ENCODE assay signal across 15 cellular contexts in the genomic region with DNA sequence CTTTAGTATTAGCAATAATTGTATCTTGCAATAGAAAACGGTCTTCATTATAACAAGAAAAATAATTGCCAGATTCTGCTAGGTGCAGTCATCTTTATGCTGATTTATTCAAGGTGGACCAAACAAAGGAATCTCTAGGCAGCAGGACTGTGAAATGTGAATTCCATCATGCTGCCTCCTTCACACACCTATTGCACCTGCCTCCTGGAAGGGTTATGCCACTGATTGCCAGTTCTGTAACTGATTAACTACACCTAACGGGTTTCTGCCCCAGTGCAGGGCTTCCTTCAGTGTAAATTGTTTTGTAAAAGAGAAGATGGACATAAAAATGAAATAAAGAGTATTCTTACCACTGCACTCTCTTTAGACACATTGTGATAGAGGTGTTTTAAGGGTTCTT.
DNase-seq lines count a peak whose midpoint lies in the region; ATAC-seq and TF ChIP-seq lines count a peak whose summit lies in the region.
"Had no signal": no experiment of that assay in that cellular context is flagged by ENCODE, and none has a peak within 500 bp of the region (broad histone marks: within the 10 kb centered on the region; RNA-seq: fewer than 3 reads in every experiment).

No MANE protein-coding gene starts in this region.

- DNase-seq in AG10803 (ENCODE audit: low read depth), result no peak
- DNase-seq in SJCRH30, result no peak
- DNase-seq in left colon, result no peak
- DNase-seq in substantia nigra (lab: John Stamatoyannopoulos, UW), result no peak
- DNase-seq in cerebellar nuclear complex (lab: John Stamatoyannopoulos, UW), result no peak
- DNase-seq: activated CD4-positive, alpha-beta memory T cell treated with anti-CD3 and anti-CD28 coated beads for 36 hours; activated effector memory CD4-positive, alpha-beta T cell treated with Interleukin-2 at 50 U/mL for 16 hours; DMS79 treated with DMSO at 0.1 percent for 48 hours; natural killer cell; NCI-H2227 treated with DMSO at 0.1 percent for 48 hours; stimulated activated CD4-positive, alpha-beta T cell treated with anti-CD3 and anti-CD28 coated beads, Interleukin-15, amount 100 ng/mL, for 24 hours; T1000 had no signal

- peak; percentile 69 for ATAC-seq in left colon
- ATAC-seq in esophagus mucosa, result no peak
- ATAC-seq in activated T-helper 17 cell treated with anti-CD3 and anti-CD28 coated beads, Interleukin-2, amount 50 U/mL, for 72 hours (replicated peaks), result no peak
- ATAC-seq: natural killer cell had no signal

- no peak overlapping the region for H3K27ac Mint-ChIP-seq in activated T-helper 17 cell treated with anti-CD3 and anti-CD28 coated beads, Interleukin-2, amount 50 U/mL, for 72 hours
- H3K27ac Mint-ChIP-seq: activated CD4-positive, alpha-beta memory T cell treated with anti-CD3 and anti-CD28 coated beads for 36 hours had no signal

- peaks cover 65% of the 10 kb centered on the region for H3K4me1 ChIP-seq in SJCRH30
- H3K4me1 ChIP-seq in rectal smooth muscle tissue (ENCODE audit: control insufficient read depth, insufficient read depth, low read length), result peaks cover 37% of the 10 kb centered on the region

- intact Hi-C loops in left colon (cut with DNase I, micrococcal nuclease), result loop anchor here in 1 of 2 donors (10.0 kb wide), 1 partner anchor 72 kb away; no protein-coding TSS in a partner anchor

- no peak for TF ChIP-seq CTCF in AG10803 (conservative IDR thresholded peaks at IDR 0.05; ENCODE audit: low read length)

- H3K36me3 Mint-ChIP-seq in activated T-helper 17 cell treated with anti-CD3 and anti-CD28 coated beads, Interleukin-2, amount 50 U/mL, for 72 hours (ENCODE audit: low read depth), result no peaks in the 10 kb centered on the region
- H3K36me3 Mint-ChIP-seq: activated CD4-positive, alpha-beta memory T cell treated with anti-CD3 and anti-CD28 coated beads for 36 hours; natural killer cell had no signal

- no peaks in the 10 kb centered on the region for H3K9me3 Mint-ChIP-seq in activated T-helper 17 cell treated with anti-CD3 and anti-CD28 coated beads, Interleukin-2, amount 50 U/mL, for 72 hours
- H3K9me3 Mint-ChIP-seq: activated CD4-positive, alpha-beta memory T cell treated with anti-CD3 and anti-CD28 coated beads for 36 hours; natural killer cell had no signal

- H3K27me3 ChIP-seq in SJCRH30, result no peaks in the 10 kb centered on the region
- no peaks in the 10 kb centered on the region for H3K27me3 ChIP-seq in rectal smooth muscle tissue (ENCODE audit: control insufficient read depth, insufficient read depth, low read length)

- H3K9me3 ChIP-seq in SJCRH30 (replicated peaks), result no peaks in the 10 kb centered on the region

- no peak overlapping the region for H3K4me3 Mint-ChIP-seq in activated T-helper 17 cell treated with anti-CD3 and anti-CD28 coated beads, Interleukin-2, amount 50 U/mL, for 72 hours
- H3K4me3 Mint-ChIP-seq: activated CD4-positive, alpha-beta memory T cell treated with anti-CD3 and anti-CD28 coated beads for 36 hours; natural killer cell had no signal

- H3K4me3 ChIP-seq in AG10803 (ENCODE audit: low read length) (peak overlapping the region; percentile 15; the same call in 1 of the 2 replicates), SJCRH30 (peak overlapping the region; percentile 62), rectal smooth muscle tissue (ENCODE audit: low read length) (no peak overlapping the region)

- no peaks in the 10 kb centered on the region for H3K27me3 Mint-ChIP-seq in activated T-helper 17 cell treated with anti-CD3 and anti-CD28 coated beads, Interleukin-2, amount 50 U/mL, for 72 hours
- H3K27me3 Mint-ChIP-seq: activated CD4-positive, alpha-beta memory T cell treated with anti-CD3 and anti-CD28 coated beads for 36 hours had no signal

- peaks cover 22% of the 10 kb centered on the region for H3K4me1 Mint-ChIP-seq in activated T-helper 17 cell treated with anti-CD3 and anti-CD28 coated beads, Interleukin-2, amount 50 U/mL, for 72 hours

- no peak overlapping the region for H3K9ac ChIP-seq in rectal smooth muscle tissue (ENCODE audit: low read length)

- peak overlapping the region; percentile 99 for H3K27ac ChIP-seq in SJCRH30
- H3K27ac ChIP-seq in rectal smooth muscle tissue (ENCODE audit: low read depth, low read length), result peak overlapping the region; percentile 48
- no peak overlapping the region for H3K27ac ChIP-seq in substantia nigra (ENCODE audit: low read depth, low read length, poor library complexity, severe bottlenecking)

- H3K36me3 ChIP-seq in SJCRH30 (no peaks in the 10 kb centered on the region), rectal smooth muscle tissue (ENCODE audit: control insufficient read depth, insufficient read depth, low read length) (no peaks in the 10 kb centered on the region)
